Comparison of ENCODE assay signal across 1 cellular context in the genomic region with DNA sequence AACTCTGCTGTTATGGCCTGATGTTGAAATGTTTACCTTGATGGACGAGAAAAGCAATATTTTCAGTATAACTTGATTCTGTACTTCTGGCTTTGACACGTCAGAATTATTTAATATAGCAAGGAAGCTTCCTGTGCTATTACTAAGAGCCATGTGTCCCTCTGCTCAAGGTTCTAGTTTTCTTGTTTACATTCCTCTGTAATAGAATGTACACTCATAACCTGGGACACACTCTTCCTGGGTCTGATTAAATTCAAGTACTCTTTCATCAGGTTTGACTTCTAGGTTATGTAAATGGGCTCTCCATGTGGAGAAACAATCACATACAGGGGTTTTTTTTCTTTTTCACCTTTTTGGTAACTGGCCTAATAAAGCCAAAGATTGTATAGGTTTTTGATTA.
A peak's percentile ranks its signal among the peaks of the same experiment; 100 is the strongest.
TF ChIP-seq lines count a peak whose summit lies in the region.

No MANE protein-coding gene starts in this region.

TF ChIP-seq in HepG2, 621 proteins besides CTCF, POLR2A, EP300 and RAD21:
- TF ChIP-seq ZNF83 (CRISPR knock-in tag; IDR thresholded peaks at IDR 0.05; ENCODE audit: borderline replicate concordance) = no peak
- peak; percentile 61 for TF ChIP-seq FOXA3 (CRISPR knock-in tag; IDR thresholded peaks at IDR 0.05)
